In the genomic region with DNA sequence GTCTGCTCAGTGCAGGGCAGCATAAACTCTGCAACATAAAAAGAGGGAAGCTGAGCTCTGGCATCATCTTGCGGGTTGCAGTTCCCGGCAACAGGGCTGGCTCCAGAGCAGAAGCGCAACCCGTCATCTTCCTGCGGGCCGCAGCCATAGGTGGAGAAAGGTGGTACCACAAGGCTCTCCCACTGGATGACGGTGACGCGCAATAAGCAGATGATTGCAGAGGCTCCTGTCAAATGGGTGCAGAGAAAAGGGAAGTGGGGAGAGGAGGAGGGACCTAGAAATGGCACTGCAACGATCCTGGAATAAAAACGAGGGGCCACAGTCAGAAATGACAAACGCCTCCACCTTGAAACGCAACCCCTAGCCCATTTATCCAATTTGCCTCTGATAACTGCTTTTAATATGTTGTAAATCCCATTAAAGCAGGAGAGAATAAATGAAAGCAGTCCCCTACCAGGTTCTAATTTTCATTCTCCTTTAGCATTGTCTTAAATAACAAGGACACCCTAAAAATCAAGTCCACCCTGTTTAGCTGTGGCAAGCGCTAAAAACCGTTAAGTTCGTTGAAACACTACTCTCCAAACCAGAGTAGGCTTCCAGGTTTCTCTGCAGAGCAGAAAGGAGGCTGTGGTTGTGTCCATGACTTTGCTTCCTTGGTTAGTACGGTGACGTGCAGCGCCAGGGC, we compare ENCODE assay signal across 3 cellular contexts.
A peak's percentile ranks its signal among the peaks of the same experiment; 100 is the strongest.
TF ChIP-seq lines count a peak whose summit lies in the region.

No MANE protein-coding gene starts in this region.

TF ChIP-seq in A549, 52 proteins besides CTCF, POLR2A, EP300 and RAD21:
- TF ChIP-seq MAZ (IDR thresholded peaks at IDR 0.05; ENCODE audit: borderline replicate concordance, low read depth, low read length), result no peak
- TF ChIP-seq TP53 (CRISPR knock-in tag; IDR thresholded peaks at IDR 0.05), result peak; percentile 76; the same call in 1 of the 2 replicates
- TF ChIP-seq NFE2L2 (conservative IDR thresholded peaks at IDR 0.05; ENCODE audit: low read length), result no peak

TF ChIP-seq in GM12878, 131 proteins besides CTCF, POLR2A, EP300 and RAD21:
- TF ChIP-seq, protein P1, sequence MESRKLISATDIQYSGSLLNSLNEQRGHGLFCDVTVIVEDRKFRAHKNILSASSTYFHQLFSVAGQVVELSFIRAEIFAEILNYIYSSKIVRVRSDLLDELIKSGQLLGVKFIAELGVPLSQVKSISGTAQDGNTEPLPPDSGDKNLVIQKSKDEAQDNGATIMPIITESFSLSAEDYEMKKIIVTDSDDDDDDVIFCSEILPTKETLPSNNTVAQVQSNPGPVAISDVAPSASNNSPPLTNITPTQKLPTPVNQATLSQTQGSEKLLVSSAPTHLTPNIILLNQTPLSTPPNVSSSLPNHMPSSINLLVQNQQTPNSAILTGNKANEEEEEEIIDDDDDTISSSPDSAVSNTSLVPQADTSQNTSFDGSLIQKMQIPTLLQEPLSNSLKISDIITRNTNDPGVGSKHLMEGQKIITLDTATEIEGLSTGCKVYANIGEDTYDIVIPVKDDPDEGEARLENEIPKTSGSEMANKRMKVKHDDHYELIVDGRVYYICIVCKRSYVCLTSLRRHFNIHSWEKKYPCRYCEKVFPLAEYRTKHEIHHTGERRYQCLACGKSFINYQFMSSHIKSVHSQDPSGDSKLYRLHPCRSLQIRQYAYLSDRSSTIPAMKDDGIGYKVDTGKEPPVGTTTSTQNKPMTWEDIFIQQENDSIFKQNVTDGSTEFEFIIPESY (IDR thresholded peaks at IDR 0.05), result peak; percentile 96
- TF ChIP-seq CREM (IDR thresholded peaks at IDR 0.05; ENCODE audit: low read depth) (peak; percentile 55; the same call in 1 of the 2 replicates), TAF1 (IDR thresholded peaks at IDR 0.05; ENCODE audit: borderline replicate concordance, low read depth, low read length) (0 out of 2 replicates have a peak, but pooled peaks have one; percentile 18), SPI1 (IDR thresholded peaks at IDR 0.05; ENCODE audit: borderline replicate concordance, insufficient read depth, low read depth, low read length) (peak; percentile 70), RUNX3 (IDR thresholded peaks at IDR 0.05; ENCODE audit: low read length) (0 out of 2 replicates have a peak, but pooled peaks have one; percentile 7), GATAD2B (conservative IDR thresholded peaks at IDR 0.05; ENCODE audit: low read depth) (no peak), CBFB (IDR thresholded peaks at IDR 0.05; ENCODE audit: low read depth) (0 out of 2 replicates have a peak, but pooled peaks have one; percentile 25), EED (IDR thresholded peaks at IDR 0.05; ENCODE audit: low read depth) (peak; percentile 65; the same call in 1 of the 2 replicates), JUND (IDR thresholded peaks at IDR 0.05; ENCODE audit: low read depth, low read length) (no peak), PML (IDR thresholded peaks at IDR 0.05; ENCODE audit: low read length) (0 out of 2 replicates have a peak, but pooled peaks have one; percentile 7), CREB1 (IDR thresholded peaks at IDR 0.05; ENCODE audit: low read depth) (peak; percentile 80), YY1 (IDR thresholded peaks at IDR 0.05; ENCODE audit: low read depth, low read length) (0 out of 2 replicates have a peak, but pooled peaks have one; percentile 35)
- TF ChIP-seq, protein P2, sequence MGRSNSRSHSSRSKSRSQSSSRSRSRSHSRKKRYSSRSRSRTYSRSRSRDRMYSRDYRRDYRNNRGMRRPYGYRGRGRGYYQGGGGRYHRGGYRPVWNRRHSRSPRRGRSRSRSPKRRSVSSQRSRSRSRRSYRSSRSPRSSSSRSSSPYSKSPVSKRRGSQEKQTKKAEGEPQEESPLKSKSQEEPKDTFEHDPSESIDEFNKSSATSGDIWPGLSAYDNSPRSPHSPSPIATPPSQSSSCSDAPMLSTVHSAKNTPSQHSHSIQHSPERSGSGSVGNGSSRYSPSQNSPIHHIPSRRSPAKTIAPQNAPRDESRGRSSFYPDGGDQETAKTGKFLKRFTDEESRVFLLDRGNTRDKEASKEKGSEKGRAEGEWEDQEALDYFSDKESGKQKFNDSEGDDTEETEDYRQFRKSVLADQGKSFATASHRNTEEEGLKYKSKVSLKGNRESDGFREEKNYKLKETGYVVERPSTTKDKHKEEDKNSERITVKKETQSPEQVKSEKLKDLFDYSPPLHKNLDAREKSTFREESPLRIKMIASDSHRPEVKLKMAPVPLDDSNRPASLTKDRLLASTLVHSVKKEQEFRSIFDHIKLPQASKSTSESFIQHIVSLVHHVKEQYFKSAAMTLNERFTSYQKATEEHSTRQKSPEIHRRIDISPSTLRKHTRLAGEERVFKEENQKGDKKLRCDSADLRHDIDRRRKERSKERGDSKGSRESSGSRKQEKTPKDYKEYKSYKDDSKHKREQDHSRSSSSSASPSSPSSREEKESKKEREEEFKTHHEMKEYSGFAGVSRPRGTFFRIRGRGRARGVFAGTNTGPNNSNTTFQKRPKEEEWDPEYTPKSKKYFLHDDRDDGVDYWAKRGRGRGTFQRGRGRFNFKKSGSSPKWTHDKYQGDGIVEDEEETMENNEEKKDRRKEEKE (IDR thresholded peaks at IDR 0.05), result no peak

TF ChIP-seq in liver, 16 proteins besides CTCF, POLR2A, EP300 and RAD21:
- no peak for TF ChIP-seq GABPA (IDR thresholded peaks at IDR 0.05 in 1 of 2, conservative IDR thresholded peaks at IDR 0.05 in 1 of 2)
- peak; percentile 11 for TF ChIP-seq YY1 (IDR thresholded peaks at IDR 0.05)
